In the genomic region with DNA sequence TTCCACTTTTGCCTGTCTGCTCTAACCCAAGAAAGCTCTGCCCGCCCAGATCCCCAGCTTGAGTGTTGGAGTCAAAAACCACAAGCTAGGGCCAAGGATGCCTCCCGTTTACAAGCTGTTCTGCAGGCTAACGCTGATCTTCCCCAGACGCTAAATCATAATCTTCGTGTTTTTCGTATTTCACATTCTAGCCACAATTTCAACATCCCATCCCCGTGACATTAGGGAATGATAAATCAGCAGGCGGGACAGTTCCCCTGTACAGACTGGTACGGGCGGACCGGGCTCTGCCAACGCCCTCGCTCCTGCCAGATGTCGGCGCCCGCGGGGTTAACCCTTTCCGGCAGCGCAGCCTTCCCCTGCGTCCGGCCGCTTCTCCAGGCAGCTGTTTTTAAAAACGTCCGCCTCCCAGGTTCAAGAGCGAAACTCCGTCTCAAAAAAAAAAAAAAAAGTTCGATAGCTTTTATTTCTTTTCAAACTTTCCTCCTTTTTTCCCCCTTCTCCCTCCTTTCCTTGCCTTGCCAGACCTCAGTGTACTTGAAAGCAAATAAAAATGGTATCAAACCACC, we compare ENCODE assay signal across 9 cellular contexts.
DNase-seq lines count a peak whose midpoint lies in the region; ATAC-seq, FAIRE-seq and TF ChIP-seq lines count a peak whose summit lies in the region.
"Had no signal": no experiment of that assay in that cellular context is flagged by ENCODE, and none has a peak within 500 bp of the region (broad histone marks: within the 10 kb centered on the region; RNA-seq: fewer than 3 reads in every experiment).

No MANE protein-coding gene starts in this region.

- peak overlapping the region; percentile 80 for H3K4me3 Mint-ChIP-seq in astrocyte (ENCODE audit: unreplicated experiment)

- peaks cover 3% of the 10 kb centered on the region for H3K9me3 Mint-ChIP-seq in astrocyte (ENCODE audit: unreplicated experiment)

- H3K4me1 ChIP-seq in BLaER1, result peaks cover 19% of the 10 kb centered on the region
- peaks cover 3% of the 10 kb centered on the region for H3K4me1 ChIP-seq in astrocyte (ENCODE audit: insufficient read depth, low read length)
- H3K4me1 ChIP-seq in gastrocnemius medialis, result peaks cover 7 to 10% of the 10 kb centered on the region in 2 donors

- H3K27me3 Mint-ChIP-seq in astrocyte (ENCODE audit: low read depth, unreplicated experiment), result peaks cover 12% of the 10 kb centered on the region

- DNase-seq in LHCN-M2 (ENCODE audit: low read depth) (peak; percentile 75), astrocyte (ENCODE audit: low read depth) (peak; percentile 58), hypothalamus (lab: John Stamatoyannopoulos, UW) (peak in 34 of 51 donors; percentile 8 to 75 (median 41)), gastrocnemius medialis (no peak), germinal center (ENCODE audit: low spot score) (no peak), NCI-H1930 (lab: John Stamatoyannopoulos, UW) (no peak)
- DNase-seq in activated CD4-positive, CD25-positive, alpha-beta regulatory T cell treated with anti-CD3 and anti-CD28 coated beads, Interleukin-2, amount 50 U/mL, for 72 hours, result no peak

- intact Hi-C loops in gastrocnemius medialis (cut with DNase I; ENCODE audit: low total_unique reads), result no loop called here

- H4K20me1 ChIP-seq in BLaER1, result no peaks in the 10 kb centered on the region
- no peaks in the 10 kb centered on the region for H4K20me1 ChIP-seq in astrocyte (ENCODE audit: insufficient read depth, low read length)

- H3K4me2 ChIP-seq in BLaER1, result peak overlapping the region; percentile 74
- peak overlapping the region; percentile 91 for H3K4me2 ChIP-seq in astrocyte (ENCODE audit: low read length)

- peak in 1 of 2 donors; percentile 45 for ATAC-seq in gastrocnemius medialis

- FAIRE-seq in astrocyte (lab: Jason Lieb, UNC), result no peak
- FAIRE-seq: islet of Langerhans had no signal

- peaks cover 4% of the 10 kb centered on the region for H3K4me1 Mint-ChIP-seq in astrocyte (ENCODE audit: low read depth, unreplicated experiment)

- no peaks in the 10 kb centered on the region for H3K36me3 Mint-ChIP-seq in astrocyte (ENCODE audit: low read depth, unreplicated experiment)

- H3K27ac ChIP-seq in BLaER1, result no peak overlapping the region
- H3K27ac ChIP-seq in astrocyte (ENCODE audit: low read depth, low read length), result no peak overlapping the region
- H3K27ac ChIP-seq in gastrocnemius medialis, result no peak overlapping the region

- no peaks in the 10 kb centered on the region for H3K79me2 ChIP-seq in astrocyte (ENCODE audit: insufficient read depth, low read length)

- H2AFZ ChIP-seq in astrocyte (ENCODE audit: low read depth, low read length), result peak overlapping the region; percentile 84

- H3K9me3 ChIP-seq in BLaER1, result peaks cover 12% of the 10 kb centered on the region
- no peaks in the 10 kb centered on the region for H3K9me3 ChIP-seq in astrocyte (ENCODE audit: insufficient read depth, low read depth, low read length)
- H3K9me3 ChIP-seq in gastrocnemius medialis, result no peaks in the 10 kb centered on the region

- in situ Hi-C loops in gastrocnemius medialis (cut with MboI; ENCODE audit: low sequenced_read_pairs in 4 of 4), result no loop called here

- H3K9ac ChIP-seq in BLaER1, result peak overlapping the region; percentile 26; the same call in 1 of the 2 replicates
- peak overlapping the region; percentile 64 for H3K9ac ChIP-seq in astrocyte (ENCODE audit: low read length)

- no peak overlapping the region for H3K27ac Mint-ChIP-seq in astrocyte (ENCODE audit: unreplicated experiment)

- H3K36me3 ChIP-seq in BLaER1, result no peaks in the 10 kb centered on the region
- H3K36me3 ChIP-seq in astrocyte (ENCODE audit: insufficient read depth, low read length), result no peaks in the 10 kb centered on the region
- H3K36me3 ChIP-seq in gastrocnemius medialis, result no peaks in the 10 kb centered on the region

- TF ChIP-seq POLR2A in gastrocnemius medialis (IDR thresholded peaks at IDR 0.05), result no peak

- H3K27me3 ChIP-seq in BLaER1 (no peaks in the 10 kb centered on the region), astrocyte (ENCODE audit: insufficient read depth, low read length) (peaks cover 10% of the 10 kb centered on the region), gastrocnemius medialis (peaks cover 10 to 18% (median 17%) of the 10 kb centered on the region in 3 donors)

- TF ChIP-seq CTCF in astrocyte (IDR thresholded peaks at IDR 0.05; ENCODE audit: insufficient read depth, low read depth, low read length), result no peak
- TF ChIP-seq CTCF in gastrocnemius medialis (IDR thresholded peaks at IDR 0.05 in 4 of 5, conservative IDR thresholded peaks at IDR 0.05 in 1 of 5), result no peak

- H3K4me3 ChIP-seq in BLaER1, result peak overlapping the region; percentile 49
- peak overlapping the region; percentile 61 for H3K4me3 ChIP-seq in astrocyte (ENCODE audit: insufficient read depth, low read depth, low read length)
- H3K4me3 ChIP-seq in gastrocnemius medialis, result peak overlapping the region; percentile 22 to 48 (median 32)

Comparison
In these comparisons a context has a peak if more than half of its experiments do, and no peak if none do; other contexts are left out.
1. DNase-seq: peak in LHCN-M2 (single experiment), astrocyte (single experiment) and hypothalamus (34 of 51); none in gastrocnemius medialis (0 of 2), germinal center (single experiment), NCI-H1930 (0 of 2) and activated CD4-positive, CD25-positive, alpha-beta regulatory T cell treated with anti-CD3 and anti-CD28 coated beads, Interleukin-2, amount 50 U/mL, for 72 hours (single experiment).
2. Peak in every context shown above with its lines, with median percentiles within 50 percentile points of each other: H3K4me3 ChIP-seq.